Comparison of ENCODE assay signal across 9 cellular contexts in the genomic region with DNA sequence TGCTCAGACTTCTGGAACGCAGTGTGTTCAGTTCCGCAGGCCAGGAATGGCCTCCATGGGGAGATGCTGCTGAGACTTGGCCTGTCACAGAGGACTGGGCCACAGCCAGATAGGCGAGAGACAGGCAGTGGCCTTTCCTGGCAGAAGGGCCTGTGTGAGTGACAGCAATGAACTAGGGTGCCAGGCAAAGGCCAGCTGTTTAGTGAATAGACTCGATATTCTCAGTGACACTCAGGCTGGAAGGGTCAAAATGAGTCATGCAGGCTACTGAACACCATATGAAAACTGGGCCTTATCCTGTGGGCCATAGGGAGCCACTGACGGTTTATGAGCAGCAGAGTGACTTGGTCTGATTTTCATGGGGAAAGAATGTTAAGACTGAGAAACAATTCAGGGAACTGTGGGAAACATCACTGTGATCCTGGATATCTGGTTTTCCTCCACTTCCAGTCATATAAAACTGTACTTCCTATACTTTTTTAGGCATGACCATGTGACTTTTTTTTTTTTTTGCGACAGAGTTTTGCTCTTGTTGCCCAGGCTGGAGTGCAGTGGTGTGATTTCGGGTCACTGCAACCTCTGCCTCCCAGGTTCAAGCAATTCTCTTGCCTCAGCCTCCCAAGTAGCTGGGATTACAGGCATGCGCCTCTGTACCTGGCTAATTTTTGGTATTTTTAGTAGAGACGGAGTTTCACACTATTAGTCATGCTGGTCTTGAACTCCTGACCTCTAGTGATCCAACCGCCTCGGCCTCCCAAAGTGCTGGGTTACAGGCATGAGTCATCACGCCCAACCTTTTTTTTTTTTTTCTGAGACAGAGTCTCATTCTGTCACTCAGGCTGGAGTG. TPM values are rescaled to one million over a fixed set of nuclear protein-coding genes. Genes with fewer than 3 reads are reported as not detected.
DNase-seq lines count a peak whose midpoint lies in the region; ATAC-seq and TF ChIP-seq lines count a peak whose summit lies in the region.
"Had no signal": no experiment of that assay in that cellular context is flagged by ENCODE, and none has a peak within 500 bp of the region (broad histone marks: within the 10 kb centered on the region; RNA-seq: fewer than 3 reads in every experiment).

No MANE protein-coding gene starts in this region.

- H3K4me3 Mint-ChIP-seq in dendritic cell treated with granulocyte-macrophage colony-stimulating factor and Interleukin-4, amounts not matched to agents 40 ng/mL and 50 ng/mL, for 4 days: no peak overlapping the region

- no peak for TF ChIP-seq CTCF in thoracic aorta (IDR thresholded peaks at IDR 0.05)

- peak; percentile 17 for DNase-seq in COLO829 (ENCODE audit: low spot score)
- DNase-seq in T1000 (lab: John Stamatoyannopoulos, UW): peak; percentile 18
- DNase-seq in thoracic aorta (ENCODE audit: low spot score): peak; percentile 45
- no peak for DNase-seq in NCI-H2081 treated with DMSO at 0.1 percent for 48 hours (lab: John Stamatoyannopoulos, UW)

- no peaks in the 10 kb centered on the region for H3K9me3 Mint-ChIP-seq in dendritic cell treated with granulocyte-macrophage colony-stimulating factor and Interleukin-4, amounts not matched to agents 40 ng/mL and 50 ng/mL, for 4 days

- H3K4me1 ChIP-seq in mesodermal cell (ENCODE audit: control insufficient read depth, insufficient read depth, low read length, poor library complexity, severe bottlenecking): no peaks in the 10 kb centered on the region
- peaks cover 35 to 41% of the 10 kb centered on the region in 2 donors for H3K4me1 ChIP-seq in thoracic aorta (ENCODE audit: control insufficient read depth in 1 of 2, low read depth in 2 of 2)

- ATAC-seq in GM19452 (IDR thresholded peaks at IDR 0.05; ENCODE audit: unreplicated experiment) (peak; percentile 70), HG03439 (IDR thresholded peaks at IDR 0.05; ENCODE audit: unreplicated experiment) (peak; percentile 57), thoracic aorta (ENCODE audit: insufficient number of reproducible peaks, low FRiP score, low read depth) (peak; percentile 70)

- intact Hi-C loops in dendritic cell treated with granulocyte-macrophage colony-stimulating factor and Interleukin-4, amounts not matched to agents 40 ng/mL and 50 ng/mL, for 4 days (cut with micrococcal nuclease): loop anchor here (5.0 kb wide), 1 partner anchor 481 kb away; no protein-coding TSS in a partner anchor

- H3K4me1 Mint-ChIP-seq in dendritic cell treated with granulocyte-macrophage colony-stimulating factor and Interleukin-4, amounts not matched to agents 40 ng/mL and 50 ng/mL, for 4 days (ENCODE audit: low read depth): peaks cover 45% of the 10 kb centered on the region

- H3K27ac ChIP-seq in mesodermal cell (ENCODE audit: low read depth, low read length, severe bottlenecking): peak overlapping the region; percentile 75
- peak overlapping the region; percentile 84 for H3K27ac ChIP-seq in thoracic aorta

- WGBS in mesodermal cell (ENCODE audit: insufficient coverage in 2 of 2), 2 experiments: 81 to 85% methylated on average over 9 of the region's 12 CpGs

- no peaks in the 10 kb centered on the region for H3K27me3 ChIP-seq in thoracic aorta (replicated peaks; ENCODE audit: insufficient read depth)

- H3K36me3 Mint-ChIP-seq in dendritic cell treated with granulocyte-macrophage colony-stimulating factor and Interleukin-4, amounts not matched to agents 40 ng/mL and 50 ng/mL, for 4 days (ENCODE audit: low read depth): no peaks in the 10 kb centered on the region

- H3K4me3 ChIP-seq in mesodermal cell (ENCODE audit: extremely low read depth, insufficient read depth, low read length, poor library complexity, severe bottlenecking) (no peak overlapping the region), thoracic aorta (no peak overlapping the region)

- peaks cover under 1% of the 10 kb centered on the region for H3K9me3 ChIP-seq in mesodermal cell (ENCODE audit: control insufficient read depth, low read length)
- no peaks in the 10 kb centered on the region for H3K9me3 ChIP-seq in thoracic aorta

- H3K36me3 ChIP-seq in mesodermal cell (ENCODE audit: control insufficient read depth, insufficient read depth, low read length) (no peaks in the 10 kb centered on the region), thoracic aorta (no peaks in the 10 kb centered on the region)

- no peaks in the 10 kb centered on the region for H3K27me3 Mint-ChIP-seq in dendritic cell treated with granulocyte-macrophage colony-stimulating factor and Interleukin-4, amounts not matched to agents 40 ng/mL and 50 ng/mL, for 4 days

- peak overlapping the region; percentile 76 for H3K27ac Mint-ChIP-seq in dendritic cell treated with granulocyte-macrophage colony-stimulating factor and Interleukin-4, amounts not matched to agents 40 ng/mL and 50 ng/mL, for 4 days

RNA-seq across cellular contexts. Expression of gene NUBP1, which starts 5.2 kb away (rescaled TPM):
- 40.0 TPM for polyA plus RNA-seq in mesodermal cell (2013, experiment 1 of 2)
- 35.8 TPM for polyA plus RNA-seq in mesodermal cell (2013, experiment 2 of 2)
- total RNA-seq in thoracic aorta: 10 to 100 TPM; 19.0 to 19.2 TPM

RNA-seq across cellular contexts. Expression of gene TEKT5, which starts 43.7 kb away (rescaled TPM):
- 0.41 TPM for polyA plus RNA-seq in mesodermal cell (2013, experiment 1 of 2)
- not detected for polyA plus RNA-seq in mesodermal cell (2013, experiment 2 of 2)
- total RNA-seq in thoracic aorta: not detected
- total RNA-seq: pulmonary artery endothelial cell had no signal
